Comparison of ENCODE assay signal across 18 cellular contexts in the genomic region with DNA sequence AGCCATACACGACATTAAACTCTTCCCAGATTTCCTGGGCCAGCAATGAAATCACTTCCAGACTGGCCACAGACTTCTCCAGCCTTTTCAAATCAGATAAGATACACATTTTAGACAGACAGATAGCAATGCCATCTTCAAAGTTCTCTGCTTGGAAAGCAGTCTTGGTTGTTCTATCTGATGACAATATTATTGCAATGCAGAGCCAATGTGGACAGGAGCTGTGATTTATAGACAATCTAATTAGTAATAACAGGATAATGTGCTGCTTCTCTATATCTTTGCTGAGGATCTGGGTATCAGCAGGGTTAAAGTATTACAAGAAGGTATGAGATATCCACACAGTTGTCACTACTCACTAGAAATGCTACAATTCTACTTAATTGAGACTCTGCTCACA.
A peak's percentile ranks its signal among the peaks of the same experiment; 100 is the strongest.
DNase-seq lines count a peak whose midpoint lies in the region; ATAC-seq, FAIRE-seq and TF ChIP-seq lines count a peak whose summit lies in the region.
"Had no signal": no experiment of that assay in that cellular context is flagged by ENCODE, and none has a peak within 500 bp of the region (broad histone marks: within the 10 kb centered on the region; RNA-seq: fewer than 3 reads in every experiment).

No MANE protein-coding gene starts in this region.

- H3K9ac ChIP-seq in astrocyte (ENCODE audit: low read length) = peak overlapping the region; percentile 22
- H3K9ac ChIP-seq in subcutaneous abdominal adipose tissue (ENCODE audit: low read length in 5 of 5) = peak overlapping the region in 3 of 5 donors; percentile 37 to 54 (median 40)
- H3K9ac ChIP-seq in PC-3 (ENCODE audit: low read length) = no peak overlapping the region

- H3K27me3 Mint-ChIP-seq in astrocyte (ENCODE audit: low read depth, unreplicated experiment) = no peaks in the 10 kb centered on the region
- H3K27me3 Mint-ChIP-seq in effector memory CD8-positive, alpha-beta T cell = peaks cover 11 to 36% of the 10 kb centered on the region in 2 donors

- intact Hi-C loops in mucosa of descending colon (cut with DNase I, micrococcal nuclease) (no loop called here), PC-3 (cut with micrococcal nuclease) (no loop called here)

- CTCF ChIA-PET in PC-3 (lab: Charles Lee) = no interaction called here

- 92 to 100% methylated on average over 1 of the region's 1 CpG for WGBS in mesodermal cell (ENCODE audit: insufficient coverage in 2 of 2), 2 experiments

- POLR2A ChIA-PET in PC-3 (lab: Charles Lee; ENCODE audit: unreplicated experiment) = no interaction called here

- BruUV-seq in PC-3 (replicated peaks; lab: Mats Ljungman, UMichigan) = no TSS peak

- no peak overlapping the region for H3K27ac ChIP-seq in astrocyte (ENCODE audit: low read depth, low read length)
- H3K27ac ChIP-seq in mesodermal cell (ENCODE audit: low read depth, low read length, severe bottlenecking) = peak overlapping the region; percentile 19
- peak overlapping the region; percentile 97 for H3K27ac ChIP-seq in subcutaneous abdominal adipose tissue (ENCODE audit: low read depth, low read length)
- H3K27ac ChIP-seq in PC-3 (ENCODE audit: low read length) = no peak overlapping the region

- H2AFZ ChIP-seq in astrocyte (ENCODE audit: low read depth, low read length) (no peak overlapping the region), PC-3 (ENCODE audit: low read length) (no peak overlapping the region)

- no peaks in the 10 kb centered on the region for H3K9me2 ChIP-seq in PC-3 (replicated peaks; ENCODE audit: low read length)

- H3K36me3 Mint-ChIP-seq in astrocyte (ENCODE audit: low read depth, unreplicated experiment) = peaks cover 21% of the 10 kb centered on the region
- no peaks in the 10 kb centered on the region for H3K36me3 Mint-ChIP-seq in effector memory CD8-positive, alpha-beta T cell (ENCODE audit: insufficient read depth)
- H3K36me3 Mint-ChIP-seq: activated naive CD4-positive, alpha-beta T cell treated with anti-CD3 and anti-CD28 coated beads, Interleukin-2, amount 10 ng/mL, durations not matched to agents 7 days and 5 days; IgD-negative memory B cell; T-cell had no signal

- H3K9me3 ChIP-seq in astrocyte (ENCODE audit: insufficient read depth, low read depth, low read length) = no peaks in the 10 kb centered on the region
- no peaks in the 10 kb centered on the region for H3K9me3 ChIP-seq in mesodermal cell (ENCODE audit: control insufficient read depth, low read length)
- H3K9me3 ChIP-seq in subcutaneous abdominal adipose tissue (ENCODE audit: control insufficient read depth in 5 of 5, low read length in 5 of 5) = peaks cover 0 to 4% (median 0%) of the 10 kb centered on the region in 5 donors
- no peaks in the 10 kb centered on the region for H3K9me3 ChIP-seq in mucosa of descending colon
- no peaks in the 10 kb centered on the region for H3K9me3 ChIP-seq in PC-3 (ENCODE audit: low read length)
- H3K9me3 ChIP-seq: body of pancreas had no signal

- TF ChIP-seq CTCF in astrocyte (IDR thresholded peaks at IDR 0.05; ENCODE audit: insufficient read depth, low read depth, low read length) (no peak), mucosa of descending colon (IDR thresholded peaks at IDR 0.05) (no peak), PC-3 (conservative IDR thresholded peaks at IDR 0.05; ENCODE audit: low read depth, low read length) (no peak)

- ATAC-seq in mucosa of descending colon (no peak), PC-3 (no peak), HG02981 (IDR thresholded peaks at IDR 0.05; ENCODE audit: unreplicated experiment) (no peak)
- ATAC-seq in effector memory CD8-positive, alpha-beta T cell (replicated peaks) = no peak
- ATAC-seq: body of pancreas, T-cell had no signal

- peaks cover 32% of the 10 kb centered on the region for H3K36me3 ChIP-seq in astrocyte (ENCODE audit: insufficient read depth, low read length)
- H3K36me3 ChIP-seq in mesodermal cell (ENCODE audit: control insufficient read depth, insufficient read depth, low read length) = peaks cover 76% of the 10 kb centered on the region
- H3K36me3 ChIP-seq in subcutaneous abdominal adipose tissue (ENCODE audit: control insufficient read depth in 5 of 5, insufficient read depth in 5 of 5, low read length in 5 of 5) = peaks cover 4 to 27% (median 19%) of the 10 kb centered on the region in 5 donors
- no peaks in the 10 kb centered on the region for H3K36me3 ChIP-seq in mucosa of descending colon (ENCODE audit: low read depth)
- H3K36me3 ChIP-seq in PC-3 (ENCODE audit: low read depth, low read length) = no peaks in the 10 kb centered on the region

- DNase-seq in NCI-H82 (lab: John Stamatoyannopoulos, UW) (peak; percentile 63), astrocyte (ENCODE audit: low read depth) (no peak), mucosa of descending colon (no peak), PC-3 (no peak)
- DNase-seq in effector memory CD8-positive, alpha-beta T cell = no peak
- DNase-seq: activated naive CD4-positive, alpha-beta T cell treated with anti-CD3 and anti-CD28 coated beads, Interleukin-2, amount 10 ng/mL, durations not matched to agents 7 days and 5 days; body of pancreas; HCEC 1CT; mesenchymal stem cell; NCI-H1694 treated with DMSO at 0.1 percent for 48 hours; NCI-H345; RPMI8226; stimulated activated naive CD4-positive, alpha-beta T cell treated with Interleukin-2 at 50 U/mL for 16 hours; T-cell had no signal

- H3K79me2 ChIP-seq in astrocyte (ENCODE audit: insufficient read depth, low read length) (peaks cover 72% of the 10 kb centered on the region), PC-3 (ENCODE audit: low read length) (no peaks in the 10 kb centered on the region)

- no peaks in the 10 kb centered on the region for H3K9me3 Mint-ChIP-seq in astrocyte (ENCODE audit: unreplicated experiment)
- H3K9me3 Mint-ChIP-seq in effector memory CD8-positive, alpha-beta T cell = no peaks in the 10 kb centered on the region
- H3K9me3 Mint-ChIP-seq: activated naive CD4-positive, alpha-beta T cell treated with anti-CD3 and anti-CD28 coated beads, Interleukin-2, amount 10 ng/mL, durations not matched to agents 7 days and 5 days; IgD-negative memory B cell; T-cell had no signal

- no peak overlapping the region for H3K4me3 Mint-ChIP-seq in astrocyte (ENCODE audit: unreplicated experiment)
- no peak overlapping the region for H3K4me3 Mint-ChIP-seq in effector memory CD8-positive, alpha-beta T cell
- H3K4me3 Mint-ChIP-seq: activated naive CD4-positive, alpha-beta T cell treated with anti-CD3 and anti-CD28 coated beads, Interleukin-2, amount 10 ng/mL, durations not matched to agents 7 days and 5 days; IgD-negative memory B cell; T-cell had no signal

- no peak overlapping the region for H3K27ac Mint-ChIP-seq in astrocyte (ENCODE audit: unreplicated experiment)
- H3K27ac Mint-ChIP-seq in effector memory CD8-positive, alpha-beta T cell = no peak overlapping the region
- H3K27ac Mint-ChIP-seq: activated naive CD4-positive, alpha-beta T cell treated with anti-CD3 and anti-CD28 coated beads, Interleukin-2, amount 10 ng/mL, durations not matched to agents 7 days and 5 days; IgD-negative memory B cell; T-cell had no signal

- peaks cover 22% of the 10 kb centered on the region for H3K4me1 Mint-ChIP-seq in astrocyte (ENCODE audit: low read depth, unreplicated experiment)
- H3K4me1 Mint-ChIP-seq in effector memory CD8-positive, alpha-beta T cell (ENCODE audit: low read depth in 2 of 2) = no peaks in the 10 kb centered on the region
- H3K4me1 Mint-ChIP-seq: activated naive CD4-positive, alpha-beta T cell treated with anti-CD3 and anti-CD28 coated beads, Interleukin-2, amount 10 ng/mL, durations not matched to agents 7 days and 5 days; IgD-negative memory B cell; T-cell had no signal

- no peak for FAIRE-seq in astrocyte (lab: Jason Lieb, UNC)

- H3K4me3 ChIP-seq in astrocyte (ENCODE audit: insufficient read depth, low read depth, low read length) (no peak overlapping the region), mesodermal cell (ENCODE audit: extremely low read depth, insufficient read depth, low read length, poor library complexity, severe bottlenecking) (no peak overlapping the region), subcutaneous abdominal adipose tissue (ENCODE audit: low read depth in 1 of 5, low read length in 5 of 5) (no peak overlapping the region), mucosa of descending colon (no peak overlapping the region), PC-3 (ENCODE audit: low read length) (no peak overlapping the region)
- H3K4me3 ChIP-seq: body of pancreas had no signal

- H3K27me3 ChIP-seq in astrocyte (ENCODE audit: insufficient read depth, low read length) (no peaks in the 10 kb centered on the region), subcutaneous abdominal adipose tissue (ENCODE audit: control insufficient read depth in 5 of 5, insufficient read depth in 4 of 5, low read length in 5 of 5) (peaks cover 0 to 6% (median 0%) of the 10 kb centered on the region in 5 donors), PC-3 (ENCODE audit: low read length) (no peaks in the 10 kb centered on the region)
- H3K27me3 ChIP-seq: body of pancreas had no signal

- H3K4me2 ChIP-seq in astrocyte (ENCODE audit: low read length) = no peak overlapping the region
- H3K4me2 ChIP-seq in PC-3 (ENCODE audit: low read length) = no peak overlapping the region

- H4K20me1 ChIP-seq in astrocyte (ENCODE audit: insufficient read depth, low read length) (peaks cover 70% of the 10 kb centered on the region), PC-3 (ENCODE audit: low read length) (no peaks in the 10 kb centered on the region)

- peaks cover 9% of the 10 kb centered on the region for H3K4me1 ChIP-seq in astrocyte (ENCODE audit: insufficient read depth, low read length)
- H3K4me1 ChIP-seq in mesodermal cell (ENCODE audit: control insufficient read depth, insufficient read depth, low read length, poor library complexity, severe bottlenecking) = peaks cover 30% of the 10 kb centered on the region
- H3K4me1 ChIP-seq in subcutaneous abdominal adipose tissue (ENCODE audit: control insufficient read depth in 5 of 5, insufficient read depth in 5 of 5, low read length in 5 of 5) = peaks cover 18 to 79% (median 67%) of the 10 kb centered on the region in 5 donors
- H3K4me1 ChIP-seq in mucosa of descending colon (ENCODE audit: low read depth) = no peaks in the 10 kb centered on the region
- peaks cover 8% of the 10 kb centered on the region for H3K4me1 ChIP-seq in PC-3 (ENCODE audit: insufficient read depth, low read length)

- H3F3A ChIP-seq in PC-3 (ENCODE audit: low read length, unreplicated experiment) = no peaks in the 10 kb centered on the region

Comparison
In these comparisons a context has a peak if more than half of its experiments do, and no peak if none do; other contexts are left out.
1. H3K27ac ChIP-seq: peak in mesodermal cell (single experiment) and subcutaneous abdominal adipose tissue (single experiment); none in astrocyte (single experiment) and PC-3 (single experiment).